ENCODE assay signal across 26 cellular contexts in the genomic region with DNA sequence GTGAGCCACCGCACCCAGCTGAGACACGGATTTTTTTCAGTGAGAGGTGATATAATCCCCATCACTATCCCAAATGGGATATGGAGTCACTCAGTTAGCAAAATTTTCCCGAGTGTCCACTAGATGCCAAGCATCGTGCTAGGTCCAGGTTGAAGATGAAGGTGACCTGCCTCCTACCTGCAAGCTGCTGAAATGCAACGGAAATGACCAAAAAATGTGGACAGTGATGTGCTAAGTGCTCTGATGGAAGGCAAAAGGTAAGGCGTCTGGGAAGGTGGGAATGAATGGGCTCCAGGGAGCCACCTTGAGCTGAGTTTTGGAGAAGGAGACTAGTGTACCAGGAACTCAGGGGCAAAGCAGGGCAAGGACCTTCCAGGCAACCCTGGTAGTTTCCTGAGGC.
DNase-seq lines count a peak whose midpoint lies in the region; ATAC-seq, FAIRE-seq and TF ChIP-seq lines count a peak whose summit lies in the region.
"Had no signal": no experiment of that assay in that cellular context is flagged by ENCODE, and none has a peak within 500 bp of the region (broad histone marks: within the 10 kb centered on the region; RNA-seq: fewer than 3 reads in every experiment).

No MANE protein-coding gene starts in this region.

- TF ChIP-seq POLR2A in HepG2 (IDR thresholded peaks at IDR 0.05; ENCODE audit: insufficient read depth in 1 of 2, low read depth in 2 of 2, low read length in 2 of 2) (no peak), right lobe of liver (IDR thresholded peaks at IDR 0.05) (no peak)

- BruUV-seq in HepG2 (replicated peaks; lab: Mats Ljungman, UMichigan), result no TSS peak

- H3K9me3 Mint-ChIP-seq in endodermal cell, result no peaks in the 10 kb centered on the region
- H3K9me3 Mint-ChIP-seq in type B pancreatic cell, result no peaks in the 10 kb centered on the region
- H3K9me3 Mint-ChIP-seq: CD4-positive, CD25-positive, alpha-beta regulatory T cell had no signal

- ATAC-seq in HepG2, result peak; percentile 38; the same call in 1 of the 3 replicates
- no peak for ATAC-seq in right lobe of liver
- ATAC-seq in T-helper 17 cell, result no peak
- ATAC-seq: Panc1 had no signal

- in situ Hi-C loops in HepG2 (cut with HindIII; ENCODE audit: extremely low pct_ligation_motif_present, low pct_unique_long_range_greater_than_20kb), result no loop called here

- H3K4me2 ChIP-seq in HepG2 (ENCODE audit: low read depth, low read length), result no peak overlapping the region
- H3K4me2 ChIP-seq: SK-N-SH had no signal

- DNase-seq in HepG2 (ENCODE audit: low spot score) (no peak), right lobe of liver (no peak), T-helper 17 cell (no peak), endodermal cell (no peak), type B pancreatic cell (ENCODE audit: extremely low spot score, unreplicated experiment) (peak; percentile 24), NCI-H2196 treated with DMSO at 0.1 percent for 48 hours (lab: John Stamatoyannopoulos, UW; ENCODE audit: unreplicated experiment) (no peak), D341Med (ENCODE audit: low spot score) (no peak)
- DNase-seq in stimulated activated CD4-positive, alpha-beta T cell treated with anti-CD3 and anti-CD28 coated beads, Interleukin-4, amount 100 ng/mL, for 24 hours, result no peak
- DNase-seq: 8988T; CD4-positive, CD25-positive, alpha-beta regulatory T cell; COR-L47; DMS 273 treated with DMSO at 0.1 percent for 48 hours; DMS79 treated with DMSO at 0.1 percent for 48 hours; HCEC 1CT; IMR-90; NCI-H1436; NCI-H1930; NCI-H226; NCI-H510A treated with DMSO at 0.1 percent for 48 hours; NCI-H748 treated with DMSO at 0.1 percent for 48 hours; SIG-M5; SK-N-SH had no signal

- H3K79me2 ChIP-seq in HepG2 (ENCODE audit: insufficient read depth, low read length), result no peaks in the 10 kb centered on the region

- H3K27me3 Mint-ChIP-seq in T-helper 17 cell, result peaks cover 6% of the 10 kb centered on the region
- H3K27me3 Mint-ChIP-seq in endodermal cell (ENCODE audit: insufficient read depth), result peaks cover 5% of the 10 kb centered on the region
- no peaks in the 10 kb centered on the region for H3K27me3 Mint-ChIP-seq in type B pancreatic cell
- H3K27me3 Mint-ChIP-seq: B cell had no signal

- TF ChIP-seq EP300 in HepG2 (IDR thresholded peaks at IDR 0.05; ENCODE audit: low read depth in 2 of 2, low read length in 2 of 2) (no peak), HepG2 (CRISPR knock-in tag; IDR thresholded peaks at IDR 0.05; ENCODE audit: borderline replicate concordance) (no peak)

- H3K9me3 ChIP-seq in HepG2 (ENCODE audit: low read length) (no peaks in the 10 kb centered on the region), right lobe of liver (no peaks in the 10 kb centered on the region), T-helper 17 cell (ENCODE audit: control insufficient read depth, low read length, poor library complexity, severe bottlenecking) (no peaks in the 10 kb centered on the region), endodermal cell (ENCODE audit: control insufficient read depth, low read length) (no peaks in the 10 kb centered on the region)
- H3K9me3 ChIP-seq: SK-N-SH had no signal

- no peaks in the 10 kb centered on the region for H3K36me3 Mint-ChIP-seq in T-helper 17 cell (ENCODE audit: low read depth)
- H3K36me3 Mint-ChIP-seq in endodermal cell (ENCODE audit: low read depth), result no peaks in the 10 kb centered on the region
- no peaks in the 10 kb centered on the region for H3K36me3 Mint-ChIP-seq in type B pancreatic cell
- H3K36me3 Mint-ChIP-seq: CD4-positive, CD25-positive, alpha-beta regulatory T cell had no signal

- intact Hi-C loops in HepG2 (cut with micrococcal nuclease; ENCODE audit: unreplicated experiment) (no loop called here), right lobe of liver (cut with DNase I) (no loop called here)

- TF ChIP-seq CTCF in HepG2 (CRISPR knock-in tag; IDR thresholded peaks at IDR 0.05) (0 out of 2 replicates have a peak, but pooled peaks have one; percentile 28), right lobe of liver (IDR thresholded peaks at IDR 0.05) (no peak), endodermal cell (conservative IDR thresholded peaks at IDR 0.05) (peak; percentile 56), type B pancreatic cell (conservative IDR thresholded peaks at IDR 0.05) (no peak)

- peaks cover 0 to 3% of the 10 kb centered on the region in 2 experiments; a peak in 1 of 5 replicates for H3K27me3 ChIP-seq in HepG2 (ENCODE audit: control insufficient read depth in 1 of 2, insufficient read depth in 2 of 2, low read length in 2 of 2)
- no peaks in the 10 kb centered on the region for H3K27me3 ChIP-seq in right lobe of liver
- H3K27me3 ChIP-seq in endodermal cell (ENCODE audit: control insufficient read depth, insufficient read depth, low read length, poor library complexity, severe bottlenecking), result no peaks in the 10 kb centered on the region

- H3K27ac ChIP-seq in HepG2 (ENCODE audit: extremely low read length, insufficient read depth, low read length), result no peak overlapping the region
- H3K27ac ChIP-seq in right lobe of liver, result no peak overlapping the region
- no peak overlapping the region for H3K27ac ChIP-seq in endodermal cell (ENCODE audit: low read depth, low read length)

- no peaks in the 10 kb centered on the region for H4K20me1 ChIP-seq in HepG2 (ENCODE audit: insufficient read depth, low read length)

- no peaks in the 10 kb centered on the region for H3K4me1 ChIP-seq in HepG2 (ENCODE audit: insufficient read depth, low read length)
- no peaks in the 10 kb centered on the region for H3K4me1 ChIP-seq in right lobe of liver
- peaks cover 5% of the 10 kb centered on the region for H3K4me1 ChIP-seq in endodermal cell (ENCODE audit: control insufficient read depth, insufficient read depth, low read length)

- no peak overlapping the region for H3K4me3 ChIP-seq in HepG2 (replicated peaks in 1 of 3; ENCODE audit: insufficient read depth in 1 of 3, low read depth in 2 of 3, low read length in 3 of 3)
- no peak overlapping the region for H3K4me3 ChIP-seq in right lobe of liver
- no peak overlapping the region for H3K4me3 ChIP-seq in endodermal cell (ENCODE audit: low read length)

- H2AFZ ChIP-seq in HepG2 (ENCODE audit: low read length), result no peak overlapping the region

- POLR2A ChIA-PET in HepG2 (lab: Yijun Ruan, JAX), result no interaction called here

- 35% methylated on average over 6 of the region's 6 CpGs for WGBS in HepG2 (ENCODE audit: low lambda C conversion rate)
- WGBS in right lobe of liver (ENCODE audit: insufficient coverage, low coverage, low lambda C conversion rate, missing lambda C conversion rate), result 69% methylated on average over 6 of the region's 6 CpGs
- 91% methylated on average over 6 of the region's 6 CpGs for WGBS in endodermal cell (ENCODE audit: insufficient coverage in 1 of 2, insufficient read length in 1 of 2), 2 experiments

- no peak for FAIRE-seq in HepG2 (lab: Jason Lieb, UNC)
- FAIRE-seq: GM12892, HTR-8/SVneo had no signal

- H3K4me3 Mint-ChIP-seq in T-helper 17 cell (no peak overlapping the region), endodermal cell (no peak overlapping the region), type B pancreatic cell (no peak overlapping the region)
- H3K4me3 Mint-ChIP-seq: B cell; CD4-positive, CD25-positive, alpha-beta regulatory T cell had no signal

- TF ChIP-seq RAD21 in HepG2 (CRISPR knock-in tag; IDR thresholded peaks at IDR 0.05), result no peak

- peak overlapping the region; percentile 66 for H3K27ac Mint-ChIP-seq in T-helper 17 cell
- no peak overlapping the region for H3K27ac Mint-ChIP-seq in endodermal cell
- H3K27ac Mint-ChIP-seq in type B pancreatic cell, result no peak overlapping the region
- H3K27ac Mint-ChIP-seq: B cell; CD4-positive, CD25-positive, alpha-beta regulatory T cell had no signal

- CTCF ChIA-PET in HepG2 (lab: Yijun Ruan, JAX; ENCODE audit: low intra/inter-chr PET ratio, low total read pairs), result no interaction called here

- H3K36me3 ChIP-seq in HepG2 (replicated peaks in 1 of 2; ENCODE audit: control insufficient read depth in 1 of 2, insufficient read depth in 2 of 2, low read length in 2 of 2), result no peaks in the 10 kb centered on the region
- H3K36me3 ChIP-seq in right lobe of liver, result no peaks in the 10 kb centered on the region
- H3K36me3 ChIP-seq in endodermal cell (ENCODE audit: control insufficient read depth, insufficient read depth, low read length), result no peaks in the 10 kb centered on the region

- H3K9ac ChIP-seq in HepG2 (ENCODE audit: insufficient read depth, low read depth, low read length) (no peak overlapping the region), endodermal cell (ENCODE audit: extremely low read depth, low read length, poor library complexity, severe bottlenecking) (no peak overlapping the region)
- H3K9ac ChIP-seq: SK-N-SH had no signal

- H3K4me1 Mint-ChIP-seq in T-helper 17 cell, result peaks cover 3% of the 10 kb centered on the region
- H3K4me1 Mint-ChIP-seq in endodermal cell, result peaks cover 5% of the 10 kb centered on the region
- no peaks in the 10 kb centered on the region for H3K4me1 Mint-ChIP-seq in type B pancreatic cell (ENCODE audit: unreplicated experiment)
- H3K4me1 Mint-ChIP-seq: B cell had no signal

TF ChIP-seq in HepG2, 621 proteins besides CTCF, POLR2A, EP300 and RAD21 (continues in another document):
- TF ChIP-seq, protein P1, sequence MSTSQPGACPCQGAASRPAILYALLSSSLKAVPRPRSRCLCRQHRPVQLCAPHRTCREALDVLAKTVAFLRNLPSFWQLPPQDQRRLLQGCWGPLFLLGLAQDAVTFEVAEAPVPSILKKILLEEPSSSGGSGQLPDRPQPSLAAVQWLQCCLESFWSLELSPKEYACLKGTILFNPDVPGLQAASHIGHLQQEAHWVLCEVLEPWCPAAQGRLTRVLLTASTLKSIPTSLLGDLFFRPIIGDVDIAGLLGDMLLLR (CRISPR knock-in tag; IDR thresholded peaks at IDR 0.05), result no peak
- TF ChIP-seq GLI4 (CRISPR knock-in tag; IDR thresholded peaks at IDR 0.05; ENCODE audit: borderline replicate concordance), result no peak
- TF ChIP-seq PHF20 (CRISPR knock-in tag; IDR thresholded peaks at IDR 0.05), result no peak

Comparison
In these comparisons a context has a peak if more than half of its experiments do, and no peak if none do; other contexts are left out.
1. CTCF ChIP-seq: peak in HepG2 (single experiment) and endodermal cell (single experiment); none in right lobe of liver (0 of 4) and type B pancreatic cell (single experiment).